ENCODE assay signal across 1 cellular context in genomic region chr16:87934752-87935425, GRCh38.
TF ChIP-seq lines count a peak whose summit lies in the region.

No MANE protein-coding gene starts in this region.

TF ChIP-seq in K562, 482 proteins besides CTCF, POLR2A, EP300 and RAD21:
- peak; percentile 27; the same call in 1 of the 2 replicates for TF ChIP-seq SPI1 (IDR thresholded peaks at IDR 0.05; ENCODE audit: borderline replicate concordance, low read depth, low read length)
